Comparison of ENCODE assay signal across 9 cellular contexts in genomic region chr11:117807482-117808272, GRCh38. TPM values are rescaled to one million over a fixed set of nuclear protein-coding genes. Genes with fewer than 3 reads are reported as not detected.
A peak's percentile ranks its signal among the peaks of the same experiment; 100 is the strongest.
DNase-seq lines count a peak whose midpoint lies in the region; ATAC-seq lines count a peak whose summit lies in the region.
"Had no signal": no experiment of that assay in that cellular context is flagged by ENCODE, and none has a peak within 500 bp of the region (broad histone marks: within the 10 kb centered on the region; RNA-seq: fewer than 3 reads in every experiment).

No MANE protein-coding gene starts in this region.

- no peaks in the 10 kb centered on the region for H3K9me3 Mint-ChIP-seq in activated CD8-positive, alpha-beta memory T cell treated with anti-CD3 and anti-CD28 coated beads, Interleukin-2, amount 10 ng/mL, durations not matched to agents 7 days and 5 days (ENCODE audit: low read depth)

- no peak overlapping the region for H3K4me3 Mint-ChIP-seq in activated CD8-positive, alpha-beta memory T cell treated with anti-CD3 and anti-CD28 coated beads, Interleukin-2, amount 10 ng/mL, durations not matched to agents 7 days and 5 days

- H3K27me3 Mint-ChIP-seq in activated CD8-positive, alpha-beta memory T cell treated with anti-CD3 and anti-CD28 coated beads, Interleukin-2, amount 10 ng/mL, durations not matched to agents 7 days and 5 days: peaks cover 2% of the 10 kb centered on the region

- CTCF ChIA-PET in activated CD8-positive, alpha-beta memory T cell treated with anti-CD3 and anti-CD28 coated beads, Interleukin-2, amount 10 ng/mL, durations not matched to agents 7 days and 5 days (lab: Charles Lee): interaction anchor here (0.7 to 13.0 kb wide), 51 partner anchors 8 to 473 kb away, joined by 3 to 343 read pairs (median 5); partner anchors contain the start of genes DSCAML1, FXYD2, FXYD6 and TMPRSS13

- H3K4me1 Mint-ChIP-seq in activated CD8-positive, alpha-beta memory T cell treated with anti-CD3 and anti-CD28 coated beads, Interleukin-2, amount 10 ng/mL, durations not matched to agents 7 days and 5 days: peaks cover 22% of the 10 kb centered on the region

- no peak overlapping the region for H3K27ac Mint-ChIP-seq in activated CD8-positive, alpha-beta memory T cell treated with anti-CD3 and anti-CD28 coated beads, Interleukin-2, amount 10 ng/mL, durations not matched to agents 7 days and 5 days

- ATAC-seq in GM21529 (IDR thresholded peaks at IDR 0.05; ENCODE audit: unreplicated experiment) (peak; percentile 55), HG03025 (IDR thresholded peaks at IDR 0.05; ENCODE audit: low FRiP score, unreplicated experiment) (no peak)
- ATAC-seq in activated CD8-positive, alpha-beta memory T cell treated with anti-CD3 and anti-CD28 coated beads, Interleukin-2, amount 10 ng/mL, durations not matched to agents 7 days and 5 days: peak; percentile 70

- no peaks in the 10 kb centered on the region for H3K36me3 Mint-ChIP-seq in activated CD8-positive, alpha-beta memory T cell treated with anti-CD3 and anti-CD28 coated beads, Interleukin-2, amount 10 ng/mL, durations not matched to agents 7 days and 5 days

- DNase-seq in Ammon's horn (ENCODE audit: low spot score): peak; percentile 83
- DNase-seq in NCI-H82 (lab: John Stamatoyannopoulos, UW): peak; percentile 88
- DNase-seq in activated CD8-positive, alpha-beta memory T cell treated with anti-CD3 and anti-CD28 coated beads, Interleukin-2, amount 10 ng/mL, durations not matched to agents 7 days and 5 days: peak; percentile 85
- DNase-seq in epidermal melanocyte (ENCODE audit: insufficient read length, low spot score): peak; percentile 58
- peak; percentile 84 for DNase-seq in mucosa of gallbladder (ENCODE audit: low spot score)
- DNase-seq in stimulated activated naive CD4-positive, alpha-beta T cell (lab: John Stamatoyannopoulos, UW): peak; percentile 18 to 72 (median 66)

RNA-seq across cellular contexts. Expression of gene DSCAML1, which starts 10.7 kb away (rescaled TPM):
- 1 to 10 TPM in 1 of 2 experiments, under 1 TPM in 1; 0.42 to 1.4 TPM for total RNA-seq in activated CD8-positive, alpha-beta memory T cell treated with anti-CD3 and anti-CD28 coated beads, Interleukin-2, amount 10 ng/mL, durations not matched to agents 7 days and 5 days
- 8.0 TPM for total RNA-seq in mucosa of gallbladder
- total RNA-seq: pulmonary artery endothelial cell had no signal

RNA-seq across cellular contexts. Expression of gene FXYD2, which starts 16.9 kb away (rescaled TPM):
- total RNA-seq in activated CD8-positive, alpha-beta memory T cell treated with anti-CD3 and anti-CD28 coated beads, Interleukin-2, amount 10 ng/mL, durations not matched to agents 7 days and 5 days: 10 to 100 TPM; 13.1 to 19.0 TPM
- total RNA-seq in mucosa of gallbladder: 1,539 TPM

Comparison
In these comparisons a context has a peak if more than half of its experiments do, and no peak if none do; other contexts are left out.
1. RNA of gene FXYD2, which starts 16.9 kb away (total RNA-seq): 1,539 TPM in mucosa of gallbladder (single experiment); 13.1 to 19.0 TPM in activated CD8-positive, alpha-beta memory T cell treated with anti-CD3 and anti-CD28 coated beads, Interleukin-2, amount 10 ng/mL, durations not matched to agents 7 days and 5 days; every median in the first group is over 10 times any median in the second.
2. Peak in every context shown above with its lines, with median percentiles within 50 percentile points of each other: DNase-seq.